Comparison of ENCODE assay signal across 19 cellular contexts in genomic region chr14:31785574-31785973, GRCh38.
DNase-seq lines count a peak whose midpoint lies in the region; ATAC-seq, FAIRE-seq and TF ChIP-seq lines count a peak whose summit lies in the region.
"Had no signal": no experiment of that assay in that cellular context is flagged by ENCODE, and none has a peak within 500 bp of the region (broad histone marks: within the 10 kb centered on the region; RNA-seq: fewer than 3 reads in every experiment).

No MANE protein-coding gene starts in this region.

- intact Hi-C loops in endothelial cell of umbilical vein (cut with micrococcal nuclease): no loop called here

- H4K20me1 ChIP-seq in endothelial cell of umbilical vein (replicated peaks; ENCODE audit: control insufficient read depth, extremely low read depth, insufficient read depth, low read length): no peaks in the 10 kb centered on the region
- H4K20me1 ChIP-seq: BLaER1 had no signal

- H3K9ac ChIP-seq in endothelial cell of umbilical vein (replicated peaks; ENCODE audit: extremely low read depth, insufficient read depth, low read length): no peak overlapping the region
- H3K9ac ChIP-seq: BLaER1, GM23248 had no signal

- no peaks in the 10 kb centered on the region for H3K27me3 ChIP-seq in endothelial cell of umbilical vein (ENCODE audit: control insufficient read depth in 2 of 2, insufficient read depth in 2 of 2, low read length in 2 of 2)
- H3K27me3 ChIP-seq: BLaER1 had no signal

- H3K79me2 ChIP-seq in endothelial cell of umbilical vein (ENCODE audit: control insufficient read depth, insufficient read depth, low read length): no peaks in the 10 kb centered on the region

- H3K4me1 ChIP-seq in endothelial cell of umbilical vein (ENCODE audit: control insufficient read depth, extremely low read depth, insufficient read depth, low read length): no peaks in the 10 kb centered on the region
- H3K4me1 ChIP-seq: BLaER1, HAP-1 had no signal

- BruUV-seq in endothelial cell of umbilical vein (replicated peaks; lab: Mats Ljungman, UMichigan): no TSS peak

- ATAC-seq in HG02981 (IDR thresholded peaks at IDR 0.05; ENCODE audit: unreplicated experiment) (no peak), GM21619 (IDR thresholded peaks at IDR 0.05; ENCODE audit: unreplicated experiment) (no peak), GM19463 (IDR thresholded peaks at IDR 0.05; ENCODE audit: unreplicated experiment) (no peak)
- ATAC-seq: GM12878 had no signal

- no peak for TF ChIP-seq POLR2A in endothelial cell of umbilical vein (IDR thresholded peaks at IDR 0.05; ENCODE audit: low read depth, low read length)

- no peak overlapping the region for H2AFZ ChIP-seq in endothelial cell of umbilical vein (ENCODE audit: low read depth, low read length)
- H2AFZ ChIP-seq: GM23248 had no signal

- DNase-seq in NCI-H2227 treated with DMSO at 0.1 percent for 48 hours (lab: John Stamatoyannopoulos, UW) (peak; percentile 17), NCI-H2227 (lab: John Stamatoyannopoulos, UW; ENCODE audit: unreplicated experiment) (no peak), COR-L47 (lab: John Stamatoyannopoulos, UW) (peak; percentile 60), NCI-H69 (lab: John Stamatoyannopoulos, UW) (peak; percentile 65), endothelial cell of umbilical vein (ENCODE audit: low read depth, low spot score) (peak; percentile 24)
- DNase-seq: 8988T; Calu3; CD4-positive, alpha-beta memory T cell; DND-41; EL; GM23248; IMR-90 had no signal

- no peak for TF ChIP-seq CTCF in endothelial cell of umbilical vein (IDR thresholded peaks at IDR 0.05; ENCODE audit: extremely low read depth in 1 of 2, insufficient read depth in 1 of 2, low read depth in 1 of 2, low read length in 2 of 2)

- no peaks in the 10 kb centered on the region for H3K36me3 ChIP-seq in endothelial cell of umbilical vein (ENCODE audit: control insufficient read depth in 2 of 2, extremely low read depth in 1 of 2, insufficient read depth in 2 of 2, low read length in 2 of 2)
- H3K36me3 ChIP-seq: BLaER1, HAP-1 had no signal

- FAIRE-seq in endothelial cell of umbilical vein (lab: Jason Lieb, UNC): no peak
- FAIRE-seq: GM12878 had no signal

- H3K27ac ChIP-seq in endothelial cell of umbilical vein (ENCODE audit: insufficient read depth, low read depth, low read length): no peak overlapping the region
- H3K27ac ChIP-seq: BLaER1, GM23248, HL-60 had no signal

- H3K4me3 ChIP-seq in endothelial cell of umbilical vein (replicated peaks in 1 of 3; ENCODE audit: insufficient read depth in 1 of 3, low read depth in 1 of 3, low read length in 3 of 3): no peak overlapping the region
- H3K4me3 ChIP-seq: BLaER1, GM12878, GM23248, HAP-1 had no signal

- CTCF ChIA-PET in endothelial cell of umbilical vein (lab: Charles Lee): no interaction called here

- H3K4me2 ChIP-seq in endothelial cell of umbilical vein (ENCODE audit: insufficient read depth, low read length): no peak overlapping the region
- H3K4me2 ChIP-seq: BLaER1 had no signal

- dilution Hi-C loops in endothelial cell of umbilical vein (cut with MboI; ENCODE audit: extremely low pct_ligation_motif_present, low sequenced_read_pairs): no loop called here

- H3K9me3 ChIP-seq in endothelial cell of umbilical vein (replicated peaks; ENCODE audit: control insufficient read depth, insufficient read depth, low read length): no peaks in the 10 kb centered on the region

- POLR2A ChIA-PET in endothelial cell of umbilical vein (lab: Charles Lee): no interaction called here

- H3K9me1 ChIP-seq in endothelial cell of umbilical vein (replicated peaks; ENCODE audit: control insufficient read depth, extremely low read depth, insufficient read depth, low read length): no peaks in the 10 kb centered on the region

TF ChIP-seq in endothelial cell of umbilical vein, 7 proteins besides CTCF, POLR2A, EP300 and RAD21:
- TF ChIP-seq MAX (IDR thresholded peaks at IDR 0.05; ENCODE audit: insufficient read depth, insufficient read length) (no peak), POLR2AphosphoS5 (IDR thresholded peaks at IDR 0.05; ENCODE audit: insufficient read depth, low read depth, low read length) (no peak), MYC (IDR thresholded peaks at IDR 0.05; ENCODE audit: low read depth, low read length) (no peak), FOS (IDR thresholded peaks at IDR 0.05; ENCODE audit: borderline replicate concordance, insufficient read depth, low read length) (no peak), GATA2 (IDR thresholded peaks at IDR 0.05; ENCODE audit: insufficient read depth, insufficient read length, low read depth, low read length) (no peak), JUN (IDR thresholded peaks at IDR 0.05; ENCODE audit: borderline replicate concordance, insufficient read depth, insufficient read length, low read depth) (no peak), EZH2 (IDR thresholded peaks at IDR 0.05; ENCODE audit: borderline replicate concordance, low read depth, low read length, severe bottlenecking) (no peak)
TF ChIP-seq in endothelial cell of umbilical vein: peak in this region for 0.
